Comparison of ENCODE assay signal across 33 cellular contexts in the genomic region with DNA sequence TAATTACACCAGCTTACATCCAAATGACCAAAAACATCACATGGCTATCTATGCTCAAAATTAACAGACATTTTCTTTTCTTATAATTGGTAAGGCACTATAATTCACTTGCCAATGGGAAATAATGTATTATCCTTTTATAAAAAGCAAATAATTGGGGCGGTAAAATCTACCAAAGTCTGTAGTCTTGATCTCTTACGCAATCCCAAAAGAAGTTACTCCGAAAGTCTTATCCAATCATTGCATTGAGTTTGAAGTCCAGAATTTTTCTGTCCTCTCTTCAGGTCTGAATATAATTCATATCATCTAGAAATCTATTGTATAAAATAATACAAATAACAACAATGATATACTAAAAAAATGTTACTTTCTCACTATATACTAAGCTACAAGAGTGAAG.
"Had no signal": no experiment of that assay in that cellular context is flagged by ENCODE, and none has a peak within 500 bp of the region (broad histone marks: within the 10 kb centered on the region; RNA-seq: fewer than 3 reads in every experiment).

No MANE protein-coding gene starts in this region.

- H3K27me3 ChIP-seq: adrenal gland, ascending aorta, body of pancreas, brain microvascular endothelial cell, breast epithelium, cardiac muscle cell had no signal

- H3K4me1 ChIP-seq: adrenal gland, ascending aorta, body of pancreas, breast epithelium had no signal

- DNase-seq: activated effector memory CD4-positive, alpha-beta T cell treated with anti-CD3 and anti-CD28 coated beads, Interleukin-2, amount 50 U/mL, for 16 hours; activated effector memory CD4-positive, alpha-beta T cell treated with Interleukin-2 at 50 U/mL for 16 hours; activated gamma-delta T cell; activated gamma-delta T cell treated with Interleukin-2 at 50 U/mL for 16 hours; activated naive CD4-positive, alpha-beta T cell; activated naive CD4-positive, alpha-beta T cell treated with anti-CD3 and anti-CD28 coated beads for 36 hours; activated naive CD4-positive, alpha-beta T cell treated with anti-CD3 and anti-CD28 coated beads, Interleukin-2, amount 10 ng/mL, durations not matched to agents 7 days and 5 days; activated naive CD4-positive, alpha-beta T cell treated with anti-CD3 and anti-CD28 coated beads, Interleukin-2, amount 50 U/mL, for 16 hours; activated naive CD4-positive, alpha-beta T cell treated with Interleukin-2 at 50 U/mL for 16 hours; activated naive CD8-positive, alpha-beta T cell treated with anti-CD3 and anti-CD28 coated beads for 36 hours; activated naive CD8-positive, alpha-beta T cell treated with anti-CD3 and anti-CD28 coated beads, Interleukin-2, amount 10 ng/mL, durations not matched to agents 7 days and 5 days; activated naive CD8-positive, alpha-beta T cell treated with anti-CD3 and anti-CD28 coated beads, Interleukin-2, amount 50 U/mL, for 24 hours; activated T-cell treated with anti-CD3 and anti-CD28 coated beads, Interleukin-2, amount 50 U/mL, for 24 hours; activated T-cell treated with anti-CD3 and anti-CD28 coated beads, Interleukin-2, amount 50 U/mL, for 4 hours; activated T-cell treated with anti-CD3 and anti-CD28 coated beads, Interleukin-2, amount 50 U/mL, for 48 hours; activated T-cell treated with anti-CD3 and anti-CD28 coated beads, Interleukin-2, amount 50 U/mL, for 72 hours; adrenal gland; amniotic stem cell; amygdala; anterior cingulate cortex; aorta; body of pancreas; brain microvascular endothelial cell; caudate nucleus; central memory CD4-positive, alpha-beta T cell; cerebellar nuclear complex had no signal

- H3K9me3 ChIP-seq: ascending aorta, body of pancreas, breast epithelium had no signal

- FAIRE-seq: astrocyte, bronchial epithelial cell had no signal

- H3K27ac ChIP-seq: adrenal gland, ascending aorta, body of pancreas, brain microvascular endothelial cell, breast epithelium, cardiac muscle cell had no signal

- H3K36me3 ChIP-seq: adrenal gland, ascending aorta, brain microvascular endothelial cell, breast epithelium, cardiac muscle cell had no signal

- H3K4me3 ChIP-seq: adrenal gland, ascending aorta, body of pancreas, breast epithelium, cardiac muscle cell had no signal

- ATAC-seq: activated naive CD4-positive, alpha-beta T cell treated with anti-CD3 and anti-CD28 coated beads, Interleukin-2, amount 50 U/mL, for 72 hours; activated naive CD8-positive, alpha-beta T cell treated with anti-CD3 and anti-CD28 coated beads, Interleukin-2, amount 50 U/mL, for 24 hours; activated T-cell treated with anti-CD3 and anti-CD28 coated beads, Interleukin-2, amount 50 U/mL, for 4 hours; activated T-cell treated with anti-CD3 and anti-CD28 coated beads, Interleukin-2, amount 50 U/mL, for 72 hours; activated T-helper 17 cell treated with anti-CD3 and anti-CD28 coated beads, Interleukin-2, amount 50 U/mL, for 72 hours; body of pancreas had no signal
